Comparison of ENCODE assay signal across 14 cellular contexts in the genomic region with DNA sequence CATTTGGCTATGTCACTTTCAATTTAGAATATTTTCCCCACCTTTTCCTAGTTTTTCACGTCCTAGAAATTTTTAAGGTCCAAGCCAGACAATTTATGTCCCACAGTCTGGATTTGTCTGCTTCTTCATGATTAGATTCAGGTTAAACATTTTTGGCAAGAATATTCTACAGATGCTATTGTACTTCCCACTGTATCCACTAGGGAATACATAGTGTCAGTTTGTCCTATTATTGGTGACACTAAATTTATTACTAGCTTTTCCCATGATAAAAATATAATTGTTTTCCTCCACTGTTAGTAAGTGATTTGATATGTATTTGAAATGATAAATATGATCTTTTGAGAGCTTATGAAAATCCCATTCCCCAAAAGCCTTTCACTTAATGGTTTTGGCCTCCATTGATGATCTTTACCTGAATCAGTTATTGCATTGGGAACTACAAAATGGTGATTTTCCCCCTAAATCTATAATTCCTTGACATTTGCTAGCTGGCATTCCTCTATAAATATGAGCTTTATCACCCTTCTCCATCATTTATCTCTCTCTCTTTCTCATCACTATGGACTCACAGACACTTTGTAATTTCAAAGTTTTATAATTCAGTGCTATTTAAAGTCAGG. TPM values are rescaled to one million over a fixed set of nuclear protein-coding genes. Genes with fewer than 3 reads are reported as not detected.
DNase-seq lines count a peak whose midpoint lies in the region; ATAC-seq, FAIRE-seq and TF ChIP-seq lines count a peak whose summit lies in the region.
"Had no signal": no experiment of that assay in that cellular context is flagged by ENCODE, and none has a peak within 500 bp of the region (broad histone marks: within the 10 kb centered on the region; RNA-seq: fewer than 3 reads in every experiment).

No MANE protein-coding gene starts in this region.

- no peak overlapping the region for H3K27ac ChIP-seq in IMR-90 (ENCODE audit: insufficient read depth, low read length)
- no peak overlapping the region for H3K27ac ChIP-seq in K562 (ENCODE audit: extremely low read depth, low read depth, low read length)
- H3K27ac ChIP-seq: stomach had no signal

- TF ChIP-seq RAD21 in IMR-90 (IDR thresholded peaks at IDR 0.05; ENCODE audit: low read length) (no peak), K562 (CRISPR knock-in tag; conservative IDR thresholded peaks at IDR 0.05 in 1 of 2, IDR thresholded peaks at IDR 0.05 in 1 of 2) (no peak)

- no peak for ATAC-seq in IMR-90 (ENCODE audit: low read depth)
- ATAC-seq in K562, result peak; percentile 68; the same call in 2 of the 3 replicates
- ATAC-seq: effector memory CD8-positive, alpha-beta T cell had no signal

- no peak overlapping the region for H2BK20ac ChIP-seq in IMR-90 (ENCODE audit: low read depth, low read length)

- H2BK15ac ChIP-seq in IMR-90 (ENCODE audit: low read depth, low read length), result no peak overlapping the region

- no peak overlapping the region for H3K27ac Mint-ChIP-seq in activated CD4-positive, alpha-beta memory T cell treated with anti-CD3 and anti-CD28 coated beads for 36 hours
- H3K27ac Mint-ChIP-seq: activated naive CD8-positive, alpha-beta T cell; effector memory CD8-positive, alpha-beta T cell had no signal

- H3K4me3 Mint-ChIP-seq in activated CD4-positive, alpha-beta memory T cell treated with anti-CD3 and anti-CD28 coated beads for 36 hours, result no peak overlapping the region
- H3K4me3 Mint-ChIP-seq: activated naive CD8-positive, alpha-beta T cell; effector memory CD8-positive, alpha-beta T cell had no signal

- no CpG with 5 or more reads among the region's 1 CpG for WGBS in IMR-90 (ENCODE audit: extremely low coverage in 2 of 2, insufficient read length in 1 of 2), 2 experiments
- WGBS in K562 (ENCODE audit: insufficient coverage, low coverage, missing lambda C conversion rate), result 0% methylated on average over 1 of the region's 1 CpG

- BruUV-seq in IMR-90 (replicated peaks; lab: Mats Ljungman, UMichigan), result no TSS peak
- BruUV-seq in K562 (replicated peaks; lab: Mats Ljungman, UMichigan), result no TSS peak

- POLR2A ChIA-PET in IMR-90 (lab: Charles Lee; ENCODE audit: unreplicated experiment), result no interaction called here
- POLR2A ChIA-PET in K562 (lab: Yijun Ruan, JAX), result no interaction called here
- POLR2A ChIA-PET in activated CD4-positive, alpha-beta memory T cell treated with anti-CD3 and anti-CD28 coated beads for 36 hours (lab: Charles Lee), result no interaction called here

- no peaks in the 10 kb centered on the region for H3K79me2 ChIP-seq in K562 (ENCODE audit: control insufficient read depth, insufficient read depth, low read length)

- no peak overlapping the region for H3K4ac ChIP-seq in IMR-90 (ENCODE audit: low read depth, low read length)

- H3K4me2 ChIP-seq in IMR-90 (ENCODE audit: low read depth, low read length) (no peak overlapping the region), K562 (ENCODE audit: insufficient read depth, low read length) (no peak overlapping the region)

- H3K27me3 ChIP-seq in BE2C (no peaks in the 10 kb centered on the region), IMR-90 (ENCODE audit: control insufficient read depth, insufficient read depth, low read length) (no peaks in the 10 kb centered on the region), K562 (ENCODE audit: control insufficient read depth in 2 of 2, insufficient read depth in 2 of 2, low read length in 2 of 2) (0 out of 5 replicates have a peak, but pooled peaks cover 0 to 6% of the 10 kb centered on the region in 2 experiments)
- H3K27me3 ChIP-seq: stomach had no signal

- H3K9ac ChIP-seq in IMR-90 (ENCODE audit: low read depth, low read length), result no peak overlapping the region
- H3K9ac ChIP-seq in K562 (ENCODE audit: insufficient read depth in 1 of 2, low read depth in 2 of 2, low read length in 2 of 2), result no peak overlapping the region

- no peak overlapping the region for H4K8ac ChIP-seq in IMR-90 (ENCODE audit: low read depth in 2 of 2, low read length in 2 of 2)

- H3K4me3 ChIP-seq in BE2C (ENCODE audit: low read depth, low read length), result no peak overlapping the region
- H3K4me3 ChIP-seq in IMR-90 (ENCODE audit: insufficient read depth, low read depth, low read length), result no peak overlapping the region
- H3K4me3 ChIP-seq in K562, result no peak overlapping the region
- H3K4me3 ChIP-seq: stomach had no signal

- in situ Hi-C loops in IMR-90 (cut with MboI; ENCODE audit: low sequenced_read_pairs) (no loop called here), K562 (cut with MboI) (loop anchor here (10.0 kb wide), 1 partner anchor 720 kb away; no protein-coding TSS in a partner anchor)

- H3K14ac ChIP-seq in IMR-90 (replicated peaks; ENCODE audit: low read depth, low read length), result no peak overlapping the region

- no peaks in the 10 kb centered on the region for H3K36me3 Mint-ChIP-seq in activated CD4-positive, alpha-beta memory T cell treated with anti-CD3 and anti-CD28 coated beads for 36 hours
- H3K36me3 Mint-ChIP-seq: activated naive CD8-positive, alpha-beta T cell had no signal

- no peak overlapping the region for H2AFZ ChIP-seq in IMR-90 (replicated peaks; ENCODE audit: low read length, poor library complexity)
- H2AFZ ChIP-seq in K562 (ENCODE audit: low read depth, low read length), result no peak overlapping the region

- H2AK5ac ChIP-seq in IMR-90 (ENCODE audit: low read depth, low read length), result no peak overlapping the region

- H3K36me3 ChIP-seq in BE2C (no peaks in the 10 kb centered on the region), IMR-90 (ENCODE audit: control insufficient read depth, insufficient read depth, low read length) (no peaks in the 10 kb centered on the region), K562 (ENCODE audit: control insufficient read depth, insufficient read depth, low read length) (no peaks in the 10 kb centered on the region)
- H3K36me3 ChIP-seq: stomach had no signal

- dilution Hi-C loops in IMR-90 (cut with HindIII; ENCODE audit: low sequenced_read_pairs, unreplicated experiment), result no loop called here

- no peaks in the 10 kb centered on the region for H3K9me3 ChIP-seq in BE2C
- H3K9me3 ChIP-seq in IMR-90 (ENCODE audit: control insufficient read depth, insufficient read depth, low read length), result no peaks in the 10 kb centered on the region
- H3K9me3 ChIP-seq in K562 (replicated peaks; ENCODE audit: control insufficient read depth, insufficient read depth, low read depth, low read length), result no peaks in the 10 kb centered on the region
- H3K9me3 ChIP-seq: stomach had no signal

- TF ChIP-seq CTCF in BE2C (IDR thresholded peaks at IDR 0.05; ENCODE audit: low read depth, low read length) (peak; percentile 46; the same call in 1 of the 2 replicates), IMR-90 (conservative IDR thresholded peaks at IDR 0.05; ENCODE audit: low read depth, low read length) (peak; percentile 32), K562 (IDR thresholded peaks at IDR 0.05 in 2 of 3, conservative IDR thresholded peaks at IDR 0.05 in 1 of 3; ENCODE audit: insufficient read depth in 2 of 3, low read depth in 1 of 3, low read length in 3 of 3) (peak in 1 of 3 experiments; percentile 23; a peak in 1 of 6 replicates)

- CTCF ChIA-PET in IMR-90 (lab: Yijun Ruan, JAX), result interaction anchor here (0.8 to 1.7 kb wide), 5 partner anchors 13 to 34 kb away, joined by 3 to 5 read pairs (median 4); no protein-coding TSS in a partner anchor
- CTCF ChIA-PET in K562 (lab: Yijun Ruan, JAX; ENCODE audit: low intra/inter-chr PET ratio), result no interaction called here
- CTCF ChIA-PET in activated CD4-positive, alpha-beta memory T cell treated with anti-CD3 and anti-CD28 coated beads for 36 hours (lab: Charles Lee), result interaction anchor here (0.7 to 3.5 kb wide), 8 partner anchors 13 to 256 kb away, joined by 3 to 35 read pairs (median 4); no protein-coding TSS in a partner anchor

- no peak overlapping the region for H3K18ac ChIP-seq in IMR-90 (ENCODE audit: low read depth, low read length)

- H3K9me1 ChIP-seq in IMR-90 (ENCODE audit: insufficient read depth, low read length) (no peaks in the 10 kb centered on the region), K562 (ENCODE audit: control insufficient read depth, insufficient read depth, low read length) (no peaks in the 10 kb centered on the region)

- H4K91ac ChIP-seq in IMR-90 (ENCODE audit: insufficient read depth, low read depth, low read length), result no peak overlapping the region

- H3K9me3 Mint-ChIP-seq in activated CD4-positive, alpha-beta memory T cell treated with anti-CD3 and anti-CD28 coated beads for 36 hours, result no peaks in the 10 kb centered on the region
- H3K9me3 Mint-ChIP-seq: effector memory CD8-positive, alpha-beta T cell had no signal

- H3K79me1 ChIP-seq in IMR-90 (ENCODE audit: low read depth in 1 of 2, low read length in 2 of 2), result no peaks in the 10 kb centered on the region

- intact Hi-C loops in IMR-90 (cut with micrococcal nuclease) (loop anchor here (5.0 kb wide), 1 partner anchor 737 kb away; no protein-coding TSS in a partner anchor), K562 (cut with micrococcal nuclease) (no loop called here)
- intact Hi-C loops in activated CD4-positive, alpha-beta memory T cell treated with anti-CD3 and anti-CD28 coated beads for 36 hours (cut with micrococcal nuclease), result no loop called here

- H4K20me1 ChIP-seq in IMR-90 (ENCODE audit: insufficient read depth, low read length) (no peaks in the 10 kb centered on the region), K562 (replicated peaks; ENCODE audit: control insufficient read depth, insufficient read depth, low read length) (no peaks in the 10 kb centered on the region)

- no peak overlapping the region for H4K5ac ChIP-seq in IMR-90 (ENCODE audit: low read depth, low read length)

- TF ChIP-seq POLR2A in IMR-90 (IDR thresholded peaks at IDR 0.05; ENCODE audit: low read depth, low read length) (no peak), K562 (conservative IDR thresholded peaks at IDR 0.05) (no peak)

- H3K56ac ChIP-seq in IMR-90 (ENCODE audit: extremely low read depth, insufficient read depth, low read length), result no peak overlapping the region

- peak; percentile 11 for FAIRE-seq in K562 (lab: Jason Lieb, UNC)

- H2BK5ac ChIP-seq in IMR-90 (ENCODE audit: low read depth, low read length, poor library complexity, severe bottlenecking), result no peak overlapping the region

- peaks cover 2% of the 10 kb centered on the region for H3K27me3 Mint-ChIP-seq in activated CD4-positive, alpha-beta memory T cell treated with anti-CD3 and anti-CD28 coated beads for 36 hours

- TF ChIP-seq EP300 in K562 (IDR thresholded peaks at IDR 0.05; ENCODE audit: low read length), result no peak

- H3K4me1 ChIP-seq in BE2C (no peaks in the 10 kb centered on the region), IMR-90 (ENCODE audit: control insufficient read depth, insufficient read depth, low read length) (no peaks in the 10 kb centered on the region), K562 (replicated peaks in 1 of 2; ENCODE audit: control insufficient read depth in 2 of 2, insufficient read depth in 2 of 2, low read length in 2 of 2) (no peaks in the 10 kb centered on the region)
- H3K4me1 ChIP-seq: stomach had no signal

- DNase-seq in BE2C (no peak), IMR-90 (peak; percentile 18), K562 (ENCODE audit: extremely low read depth in 1 of 4, low spot score in 3 of 4) (no peak), lung microvascular endothelial cell (ENCODE audit: low read depth in 2 of 2) (peak; percentile 17 to 28), glomerular visceral epithelial cell (ENCODE audit: extremely low spot score) (no peak), NCI-H774 (lab: John Stamatoyannopoulos, UW) (no peak), NCI-H1694 (lab: John Stamatoyannopoulos, UW) (no peak)
- no peak for DNase-seq in activated CD4-positive, alpha-beta memory T cell treated with anti-CD3 and anti-CD28 coated beads for 36 hours
- DNase-seq: activated CD4-positive, alpha-beta T cell treated with anti-CD3 and anti-CD28 coated beads, Interleukin-2, amount 50 U/mL, for 48 hours; effector memory CD8-positive, alpha-beta T cell; NCI-H345; stomach had no signal

- H3K4me1 Mint-ChIP-seq in activated CD4-positive, alpha-beta memory T cell treated with anti-CD3 and anti-CD28 coated beads for 36 hours (ENCODE audit: low read depth), result no peaks in the 10 kb centered on the region

- H2BK120ac ChIP-seq in IMR-90 (ENCODE audit: low read depth, low read length), result no peak overlapping the region

- H3K23ac ChIP-seq in IMR-90 (ENCODE audit: low read depth, low read length), result no peak overlapping the region

- H2AK9ac ChIP-seq in IMR-90 (replicated peaks; ENCODE audit: low read depth, low read length, poor library complexity), result no peak overlapping the region

RNA-seq across cellular contexts. Expression of a gene that starts 8.3 kb away (rescaled TPM):
- not detected for polyA plus RNA-seq in BE2C (2012; ENCODE audit: insufficient read depth, insufficient read length, low read depth)
- total RNA-seq in IMR-90 (2012; rRNA removed), result under 0.01 and 0.18 TPM in 2 replicates
- 0.15 TPM in 1 of 2 replicates, not detected in the other for polyA plus RNA-seq in IMR-90 (2012; rRNA removed)
- polyA plus RNA-seq in IMR-90 (2012; cell fraction: cytosol; rRNA removed), result not detected in 2 replicates
- polyA plus RNA-seq in IMR-90 (2012; cell fraction: nucleus; rRNA removed; ENCODE audit: low replicate concordance), result not detected in 2 replicates
- not detected in 2 replicates for total RNA-seq in K562 (2011; cell fraction: chromatin; rRNA removed; ENCODE audit: low replicate concordance)
- total RNA-seq in K562 (2011; cell fraction: nucleolus; rRNA removed), result not detected in 2 replicates
- not detected in 2 replicates for total RNA-seq in K562 (2011; cell fraction: nucleoplasm; rRNA removed)
- total RNA-seq in K562 (2014; rRNA removed), result not detected in 2 replicates
- total RNA-seq in K562 (2014; rRNA removed; fragmentation: Illumina TruSeq; extraction: Trizol), result not detected in 2 replicates
- 0.11 TPM in 1 of 2 replicates, not detected in the other for total RNA-seq in K562 (2015; rRNA removed; fragmentation: Illumina TruSeq; extraction: Trizol)
- total RNA-seq in K562 (2021), result not detected in 2 replicates
- not detected in 2 replicates for polyA plus RNA-seq in K562 (2011; rRNA removed)
- polyA plus RNA-seq in K562 (2011; cell fraction: cytosol; rRNA removed), result not detected in 2 replicates
- not detected in 2 replicates for polyA plus RNA-seq in K562 (2011; cell fraction: nucleus; rRNA removed)
- polyA plus RNA-seq in K562 (2012), result not detected in 2 replicates
- not detected in 2 replicates for polyA plus RNA-seq in K562 (2014; fragmentation: Illumina TruSeq; extraction: Trizol)
- not detected for polyA plus RNA-seq in K562 (2014; fragmentation: Nextera tagmentation; extraction: Ambion mirVana)
- 0.18 TPM in 1 of 2 replicates, not detected in the other for polyA plus RNA-seq in K562 (2014; rRNA removed)
- polyA minus RNA-seq in K562 (2011; rRNA and poly(A)+ RNA removed), result not detected in 2 replicates
- polyA minus RNA-seq in K562 (2011; cell fraction: cytosol; rRNA and poly(A)+ RNA removed), result not detected in 2 replicates
- not detected in 2 replicates for polyA minus RNA-seq in K562 (2011; cell fraction: nucleus; rRNA and poly(A)+ RNA removed)
- total RNA-seq in lung microvascular endothelial cell, result not detected in 2 replicates
- total RNA-seq in activated CD4-positive, alpha-beta memory T cell treated with anti-CD3 and anti-CD28 coated beads for 36 hours, result not detected
- polyA plus RNA-seq: neural cell had no signal

Comparison
In these comparisons a context has a peak if more than half of its experiments do, and no peak if none do; other contexts are left out.
1. DNase-seq: peak in IMR-90 (single experiment) and lung microvascular endothelial cell (2 of 2); none in BE2C (single experiment), K562 (0 of 4), glomerular visceral epithelial cell (single experiment), NCI-H774 (single experiment), activated CD4-positive, alpha-beta memory T cell treated with anti-CD3 and anti-CD28 coated beads for 36 hours (single experiment) and NCI-H1694 (single experiment).